ENCODE assay signal across 2 cellular contexts in genomic region chr10:13908475-13908874, GRCh38.
TF ChIP-seq lines count a peak whose summit lies in the region.

No MANE protein-coding gene starts in this region.

TF ChIP-seq in liver, 16 proteins besides CTCF, POLR2A, EP300 and RAD21 (continued from another document):
- TF ChIP-seq REST (IDR thresholded peaks at IDR 0.05) (no peak), YY1 (IDR thresholded peaks at IDR 0.05) (peak; percentile 21), HNF4A (conservative IDR thresholded peaks at IDR 0.05) (no peak), FOXA1 (IDR thresholded peaks at IDR 0.05) (no peak), MAX (IDR thresholded peaks at IDR 0.05) (no peak), TAF1 (conservative IDR thresholded peaks at IDR 0.05) (no peak), EGR1 (IDR thresholded peaks at IDR 0.05; ENCODE audit: low read depth in 2 of 2) (no peak), ATF3 (IDR thresholded peaks at IDR 0.05) (no peak), NR2F2 (IDR thresholded peaks at IDR 0.05) (peak; percentile 88), FOXA2 (IDR thresholded peaks at IDR 0.05) (no peak), ZBTB33 (IDR thresholded peaks at IDR 0.05) (peak; percentile 16), RXRA (IDR thresholded peaks at IDR 0.05) (peak; percentile 9 to 33), SP1 (IDR thresholded peaks at IDR 0.05) (no peak), GABPA (IDR thresholded peaks at IDR 0.05 in 1 of 2, conservative IDR thresholded peaks at IDR 0.05 in 1 of 2) (no peak), HNF4G (IDR thresholded peaks at IDR 0.05) (no peak)

TF ChIP-seq in HepG2, 621 proteins besides CTCF, POLR2A, EP300 and RAD21 (continued from another document):
- TF ChIP-seq RFX5 (IDR thresholded peaks at IDR 0.05; ENCODE audit: low read depth, low read length), result no peak
